Comparison of ENCODE assay signal across 22 cellular contexts in genomic region chr2:113316085-113316484, GRCh38.
"Had no signal": no experiment of that assay in that cellular context is flagged by ENCODE, and none has a peak within 500 bp of the region (broad histone marks: within the 10 kb centered on the region; RNA-seq: fewer than 3 reads in every experiment).

No MANE protein-coding gene starts in this region.

- H3K4me3 ChIP-seq: MG63, PC-9 had no signal

- H3K27me3 ChIP-seq: MG63 had no signal

- H3K27ac ChIP-seq: KMS-11, PC-9 had no signal

- H3K9me3 ChIP-seq: MG63 had no signal

- H3K4me3 Mint-ChIP-seq: activated CD8-positive, alpha-beta memory T cell treated with anti-CD3 and anti-CD28 coated beads, Interleukin-2, amount 10 ng/mL, durations not matched to agents 7 days and 5 days; activated naive CD8-positive, alpha-beta T cell; brain; central memory CD8-positive, alpha-beta T cell; T-helper 1 cell treated with Interleukin-12 subunit alpha and Interleukin-12 subunit beta and Interleukin-4 antibody, amounts not matched to agents 30 μg/mL and 1 μg/mL, for 36 hours; WTC11 had no signal

- H3K27ac Mint-ChIP-seq: activated CD8-positive, alpha-beta memory T cell treated with anti-CD3 and anti-CD28 coated beads, Interleukin-2, amount 10 ng/mL, durations not matched to agents 7 days and 5 days; activated naive CD8-positive, alpha-beta T cell; brain; T-helper 1 cell treated with Interleukin-12 subunit alpha and Interleukin-12 subunit beta and Interleukin-4 antibody, amounts not matched to agents 30 μg/mL and 1 μg/mL, for 36 hours; WTC11 had no signal

- ATAC-seq: activated CD8-positive, alpha-beta memory T cell treated with anti-CD3 and anti-CD28 coated beads, Interleukin-2, amount 10 ng/mL, durations not matched to agents 7 days and 5 days; WTC11 had no signal

- H3K36me3 ChIP-seq: MG63 had no signal

- H3K9me3 Mint-ChIP-seq: central memory CD8-positive, alpha-beta T cell; T-helper 1 cell treated with Interleukin-12 subunit alpha and Interleukin-12 subunit beta and Interleukin-4 antibody, amounts not matched to agents 30 μg/mL and 1 μg/mL, for 36 hours; WTC11 had no signal

- H3K9ac ChIP-seq: KMS-11 had no signal

- H3K36me3 Mint-ChIP-seq: activated CD8-positive, alpha-beta memory T cell treated with anti-CD3 and anti-CD28 coated beads, Interleukin-2, amount 10 ng/mL, durations not matched to agents 7 days and 5 days; activated naive CD8-positive, alpha-beta T cell; brain; WTC11 had no signal

- H3K4me1 Mint-ChIP-seq: central memory CD8-positive, alpha-beta T cell had no signal

- H3K27me3 Mint-ChIP-seq: activated naive CD8-positive, alpha-beta T cell had no signal

- H2AFZ ChIP-seq: PC-9 had no signal

- H3K4me2 ChIP-seq: KMS-11, PC-9 had no signal

- DNase-seq: activated CD8-positive, alpha-beta memory T cell treated with anti-CD3 and anti-CD28 coated beads, Interleukin-2, amount 10 ng/mL, durations not matched to agents 7 days and 5 days; activated effector memory CD4-positive, alpha-beta T cell treated with Interleukin-2 at 50 U/mL for 16 hours; activated naive CD4-positive, alpha-beta T cell; amygdala; MG63; MV-4-11; NCI-H1092 treated with DMSO at 0.1 percent for 48 hours; NCI-H1417 treated with DMSO at 0.1 percent for 48 hours; NCI-H1694; NCI-H2029; NCI-H2107; NCI-H510A treated with DMSO at 0.1 percent for 48 hours; NCI-H69; PC-9; SHP77 treated with DMSO at 0.1 percent for 48 hours; T-helper 9 cell had no signal
